1 cellular context compared by ENCODE assay signal in the genomic region with DNA sequence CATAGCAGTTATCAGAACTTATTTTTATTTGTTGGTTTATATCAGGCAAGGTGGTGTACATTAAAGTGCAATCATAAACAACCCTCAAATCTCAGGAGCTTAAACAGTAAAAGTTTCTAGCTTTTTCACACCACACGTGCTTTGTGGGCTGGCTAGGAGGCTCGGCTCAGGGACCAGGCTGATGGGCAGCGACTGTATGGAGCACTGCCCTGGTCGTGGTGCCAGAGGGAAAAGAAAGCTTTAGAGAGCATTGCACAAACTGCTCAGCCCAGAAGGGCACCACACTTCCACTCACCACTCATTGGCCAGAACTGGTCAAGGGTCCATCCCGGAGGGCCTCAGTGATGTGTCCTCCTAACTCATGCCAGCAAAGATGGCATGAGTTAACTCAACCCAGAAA.
TF ChIP-seq lines count a peak whose summit lies in the region.

No MANE protein-coding gene starts in this region.

TF ChIP-seq in H1, 55 proteins besides CTCF, POLR2A, EP300 and RAD21 (continued from another document):
- TF ChIP-seq, protein P1, sequence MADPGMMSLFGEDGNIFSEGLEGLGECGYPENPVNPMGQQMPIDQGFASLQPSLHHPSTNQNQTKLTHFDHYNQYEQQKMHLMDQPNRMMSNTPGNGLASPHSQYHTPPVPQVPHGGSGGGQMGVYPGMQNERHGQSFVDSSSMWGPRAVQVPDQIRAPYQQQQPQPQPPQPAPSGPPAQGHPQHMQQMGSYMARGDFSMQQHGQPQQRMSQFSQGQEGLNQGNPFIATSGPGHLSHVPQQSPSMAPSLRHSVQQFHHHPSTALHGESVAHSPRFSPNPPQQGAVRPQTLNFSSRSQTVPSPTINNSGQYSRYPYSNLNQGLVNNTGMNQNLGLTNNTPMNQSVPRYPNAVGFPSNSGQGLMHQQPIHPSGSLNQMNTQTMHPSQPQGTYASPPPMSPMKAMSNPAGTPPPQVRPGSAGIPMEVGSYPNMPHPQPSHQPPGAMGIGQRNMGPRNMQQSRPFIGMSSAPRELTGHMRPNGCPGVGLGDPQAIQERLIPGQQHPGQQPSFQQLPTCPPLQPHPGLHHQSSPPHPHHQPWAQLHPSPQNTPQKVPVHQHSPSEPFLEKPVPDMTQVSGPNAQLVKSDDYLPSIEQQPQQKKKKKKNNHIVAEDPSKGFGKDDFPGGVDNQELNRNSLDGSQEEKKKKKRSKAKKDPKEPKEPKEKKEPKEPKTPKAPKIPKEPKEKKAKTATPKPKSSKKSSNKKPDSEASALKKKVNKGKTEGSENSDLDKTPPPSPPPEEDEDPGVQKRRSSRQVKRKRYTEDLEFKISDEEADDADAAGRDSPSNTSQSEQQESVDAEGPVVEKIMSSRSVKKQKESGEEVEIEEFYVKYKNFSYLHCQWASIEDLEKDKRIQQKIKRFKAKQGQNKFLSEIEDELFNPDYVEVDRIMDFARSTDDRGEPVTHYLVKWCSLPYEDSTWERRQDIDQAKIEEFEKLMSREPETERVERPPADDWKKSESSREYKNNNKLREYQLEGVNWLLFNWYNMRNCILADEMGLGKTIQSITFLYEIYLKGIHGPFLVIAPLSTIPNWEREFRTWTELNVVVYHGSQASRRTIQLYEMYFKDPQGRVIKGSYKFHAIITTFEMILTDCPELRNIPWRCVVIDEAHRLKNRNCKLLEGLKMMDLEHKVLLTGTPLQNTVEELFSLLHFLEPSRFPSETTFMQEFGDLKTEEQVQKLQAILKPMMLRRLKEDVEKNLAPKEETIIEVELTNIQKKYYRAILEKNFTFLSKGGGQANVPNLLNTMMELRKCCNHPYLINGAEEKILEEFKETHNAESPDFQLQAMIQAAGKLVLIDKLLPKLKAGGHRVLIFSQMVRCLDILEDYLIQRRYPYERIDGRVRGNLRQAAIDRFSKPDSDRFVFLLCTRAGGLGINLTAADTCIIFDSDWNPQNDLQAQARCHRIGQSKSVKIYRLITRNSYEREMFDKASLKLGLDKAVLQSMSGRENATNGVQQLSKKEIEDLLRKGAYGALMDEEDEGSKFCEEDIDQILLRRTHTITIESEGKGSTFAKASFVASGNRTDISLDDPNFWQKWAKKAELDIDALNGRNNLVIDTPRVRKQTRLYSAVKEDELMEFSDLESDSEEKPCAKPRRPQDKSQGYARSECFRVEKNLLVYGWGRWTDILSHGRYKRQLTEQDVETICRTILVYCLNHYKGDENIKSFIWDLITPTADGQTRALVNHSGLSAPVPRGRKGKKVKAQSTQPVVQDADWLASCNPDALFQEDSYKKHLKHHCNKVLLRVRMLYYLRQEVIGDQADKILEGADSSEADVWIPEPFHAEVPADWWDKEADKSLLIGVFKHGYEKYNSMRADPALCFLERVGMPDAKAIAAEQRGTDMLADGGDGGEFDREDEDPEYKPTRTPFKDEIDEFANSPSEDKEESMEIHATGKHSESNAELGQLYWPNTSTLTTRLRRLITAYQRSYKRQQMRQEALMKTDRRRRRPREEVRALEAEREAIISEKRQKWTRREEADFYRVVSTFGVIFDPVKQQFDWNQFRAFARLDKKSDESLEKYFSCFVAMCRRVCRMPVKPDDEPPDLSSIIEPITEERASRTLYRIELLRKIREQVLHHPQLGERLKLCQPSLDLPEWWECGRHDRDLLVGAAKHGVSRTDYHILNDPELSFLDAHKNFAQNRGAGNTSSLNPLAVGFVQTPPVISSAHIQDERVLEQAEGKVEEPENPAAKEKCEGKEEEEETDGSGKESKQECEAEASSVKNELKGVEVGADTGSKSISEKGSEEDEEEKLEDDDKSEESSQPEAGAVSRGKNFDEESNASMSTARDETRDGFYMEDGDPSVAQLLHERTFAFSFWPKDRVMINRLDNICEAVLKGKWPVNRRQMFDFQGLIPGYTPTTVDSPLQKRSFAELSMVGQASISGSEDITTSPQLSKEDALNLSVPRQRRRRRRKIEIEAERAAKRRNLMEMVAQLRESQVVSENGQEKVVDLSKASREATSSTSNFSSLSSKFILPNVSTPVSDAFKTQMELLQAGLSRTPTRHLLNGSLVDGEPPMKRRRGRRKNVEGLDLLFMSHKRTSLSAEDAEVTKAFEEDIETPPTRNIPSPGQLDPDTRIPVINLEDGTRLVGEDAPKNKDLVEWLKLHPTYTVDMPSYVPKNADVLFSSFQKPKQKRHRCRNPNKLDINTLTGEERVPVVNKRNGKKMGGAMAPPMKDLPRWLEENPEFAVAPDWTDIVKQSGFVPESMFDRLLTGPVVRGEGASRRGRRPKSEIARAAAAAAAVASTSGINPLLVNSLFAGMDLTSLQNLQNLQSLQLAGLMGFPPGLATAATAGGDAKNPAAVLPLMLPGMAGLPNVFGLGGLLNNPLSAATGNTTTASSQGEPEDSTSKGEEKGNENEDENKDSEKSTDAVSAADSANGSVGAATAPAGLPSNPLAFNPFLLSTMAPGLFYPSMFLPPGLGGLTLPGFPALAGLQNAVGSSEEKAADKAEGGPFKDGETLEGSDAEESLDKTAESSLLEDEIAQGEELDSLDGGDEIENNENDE (IDR thresholded peaks at IDR 0.05; ENCODE audit: insufficient replicate concordance, low read length), result no peak
- no peak for TF ChIP-seq KDM5A (IDR thresholded peaks at IDR 0.05; ENCODE audit: low read length)
- TF ChIP-seq FOSL1 (IDR thresholded peaks at IDR 0.05; ENCODE audit: insufficient read depth, low read depth, low read length), result no peak
- TF ChIP-seq SIN3A (conservative IDR thresholded peaks at IDR 0.05 in 1 of 2, IDR thresholded peaks at IDR 0.05 in 1 of 2; ENCODE audit: low read depth in 1 of 2, low read length in 2 of 2), result no peak
TF ChIP-seq in H1: peak in this region for 0.
